ENCODE assay signal across 18 cellular contexts in the genomic region with DNA sequence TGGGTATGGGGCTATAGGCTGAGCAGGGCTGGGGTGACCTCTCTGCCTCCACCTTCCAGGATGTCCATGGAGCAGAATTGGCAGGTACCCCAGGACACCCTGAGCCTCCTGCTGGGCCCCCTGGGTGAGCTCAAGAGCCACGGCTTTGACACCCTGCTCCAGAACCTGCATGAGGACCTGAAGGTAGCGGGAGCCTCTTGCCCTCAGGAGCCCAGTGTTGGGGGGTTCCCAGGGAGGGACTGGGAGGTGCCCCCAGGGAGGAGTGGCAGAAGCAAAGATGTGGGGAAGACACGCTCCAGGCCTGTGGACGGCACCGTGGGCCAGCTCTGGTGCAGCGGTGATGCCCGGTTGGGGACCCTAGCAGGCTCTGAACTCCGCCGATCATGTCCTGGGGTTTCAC. TPM values are rescaled to one million over a fixed set of nuclear protein-coding genes. Genes with fewer than 3 reads are reported as not detected.
"Had no signal": no experiment of that assay in that cellular context is flagged by ENCODE, and none has a peak within 500 bp of the region (broad histone marks: within the 10 kb centered on the region; RNA-seq: fewer than 3 reads in every experiment).

No MANE protein-coding gene starts in this region.

- H3K4me1 Mint-ChIP-seq: activated T-helper 17 cell treated with anti-CD3 and anti-CD28 coated beads, Interleukin-2, amount 50 U/mL, for 72 hours; naive thymus-derived CD8-positive, alpha-beta T cell had no signal

- H3K27me3 ChIP-seq: SJSA1, stomach had no signal

- H3K27ac Mint-ChIP-seq: activated T-helper 17 cell treated with anti-CD3 and anti-CD28 coated beads, Interleukin-2, amount 50 U/mL, for 72 hours; dendritic cell treated with granulocyte-macrophage colony-stimulating factor and Interleukin-4, amounts not matched to agents 40 ng/mL and 50 ng/mL, for 4 days; effector memory CD8-positive, alpha-beta T cell; T-helper 2 cell treated with Interferon-gamma antibody and Interleukin-4, amounts not matched to agents 5 μg/mL and 100 μg/mL, for 36 hours had no signal

- H3K27ac ChIP-seq: SJSA1, thoracic aorta had no signal

- ATAC-seq: activated T-helper 17 cell treated with anti-CD3 and anti-CD28 coated beads, Interleukin-2, amount 50 U/mL, for 72 hours; effector memory CD8-positive, alpha-beta T cell; naive thymus-derived CD8-positive, alpha-beta T cell had no signal

- H3K4me3 Mint-ChIP-seq: activated T-helper 17 cell treated with anti-CD3 and anti-CD28 coated beads, Interleukin-2, amount 50 U/mL, for 72 hours; dendritic cell treated with granulocyte-macrophage colony-stimulating factor and Interleukin-4, amounts not matched to agents 40 ng/mL and 50 ng/mL, for 4 days; effector memory CD8-positive, alpha-beta T cell; naive thymus-derived CD8-positive, alpha-beta T cell; T-helper 2 cell treated with Interferon-gamma antibody and Interleukin-4, amounts not matched to agents 5 μg/mL and 100 μg/mL, for 36 hours had no signal

- H3K4me3 ChIP-seq: prostate gland, SJSA1, stomach, thoracic aorta had no signal

- H3K36me3 Mint-ChIP-seq: naive thymus-derived CD8-positive, alpha-beta T cell had no signal

- DNase-seq: activated naive CD4-positive, alpha-beta T cell treated with Interleukin-2 at 50 U/mL for 16 hours; activated T-cell treated with anti-CD3 and anti-CD28 coated beads for 4 hours; aorta; effector memory CD8-positive, alpha-beta T cell; occipital lobe; stimulated activated CD4-positive, alpha-beta T cell treated with anti-CD3 and anti-CD28 coated beads, Interleukin-1b, Interleukin-23, amount 100 ng/mL, for 48 hours; stomach had no signal

- H3K36me3 ChIP-seq: prostate gland, thoracic aorta had no signal

- H3K27me3 Mint-ChIP-seq: dendritic cell treated with granulocyte-macrophage colony-stimulating factor and Interleukin-4, amounts not matched to agents 40 ng/mL and 50 ng/mL, for 4 days had no signal

- H3K9me3 Mint-ChIP-seq: activated T-helper 17 cell treated with anti-CD3 and anti-CD28 coated beads, Interleukin-2, amount 50 U/mL, for 72 hours; dendritic cell treated with granulocyte-macrophage colony-stimulating factor and Interleukin-4, amounts not matched to agents 40 ng/mL and 50 ng/mL, for 4 days; effector memory CD8-positive, alpha-beta T cell; naive thymus-derived CD8-positive, alpha-beta T cell; T-helper 2 cell treated with Interferon-gamma antibody and Interleukin-4, amounts not matched to agents 5 μg/mL and 100 μg/mL, for 36 hours had no signal

- H3K9me3 ChIP-seq: prostate gland, SJSA1, stomach, thoracic aorta had no signal

RNA-seq across cellular contexts. Expression of a gene that starts 8.3 kb away (rescaled TPM):
- polyA plus RNA-seq: naive thymus-derived CD8-positive, alpha-beta T cell had no signal

RNA-seq across cellular contexts. Expression of a gene that starts 37.1 kb away (rescaled TPM):
- total RNA-seq: activated T-helper 17 cell treated with anti-CD3 and anti-CD28 coated beads, Interleukin-2, amount 50 U/mL, for 72 hours; bronchial epithelial cell; mammary epithelial cell; naive thymus-derived CD8-positive, alpha-beta T cell; thoracic aorta had no signal
- polyA plus RNA-seq: mammary epithelial cell; naive thymus-derived CD8-positive, alpha-beta T cell had no signal

RNA-seq across cellular contexts. Expression of a gene that starts 47.6 kb away (rescaled TPM):
- total RNA-seq: activated T-helper 17 cell treated with anti-CD3 and anti-CD28 coated beads, Interleukin-2, amount 50 U/mL, for 72 hours; aorta; bronchial epithelial cell; cerebellum; mammary epithelial cell; naive thymus-derived CD8-positive, alpha-beta T cell; occipital lobe; sciatic nerve; stomach; thoracic aorta had no signal
- polyA plus RNA-seq: aorta; mammary epithelial cell; naive thymus-derived CD8-positive, alpha-beta T cell; stomach had no signal
